ENCODE assay signal across 8 cellular contexts in the genomic region with DNA sequence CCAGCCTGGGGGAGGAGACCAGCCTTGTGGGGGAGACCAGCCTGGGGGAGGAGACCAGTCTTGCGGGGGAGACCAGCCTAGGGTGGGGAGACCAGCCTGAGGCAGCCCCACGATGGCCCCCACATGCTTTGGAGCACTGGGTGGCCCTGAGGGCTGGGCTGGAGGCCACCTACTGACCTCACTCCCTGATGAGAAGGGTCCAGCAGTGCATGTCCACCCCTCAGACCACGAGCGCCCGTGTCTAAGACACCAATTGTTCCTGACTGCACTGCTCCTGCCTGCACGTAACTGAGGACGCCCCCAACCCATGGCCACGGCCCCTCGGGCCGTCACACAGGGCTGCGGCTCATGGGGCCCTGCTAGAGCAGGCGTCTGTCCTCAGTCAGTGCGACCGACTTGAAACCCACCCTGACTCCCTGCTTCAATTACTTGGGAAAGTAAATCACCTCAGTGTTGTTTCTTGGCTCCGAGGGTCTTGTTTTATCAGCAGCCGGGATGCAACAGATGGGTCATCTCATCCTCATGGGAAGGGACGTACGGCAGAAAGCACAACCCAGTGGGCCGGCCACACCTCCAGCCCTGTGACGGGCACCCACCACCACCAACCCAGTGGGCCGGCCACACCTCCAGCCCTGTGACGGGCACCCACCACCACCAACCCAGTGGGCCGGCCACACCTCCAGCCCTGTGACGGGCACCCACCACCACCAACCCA. TPM values are rescaled to one million over a fixed set of nuclear protein-coding genes. Genes with fewer than 3 reads are reported as not detected.
DNase-seq lines count a peak whose midpoint lies in the region; ATAC-seq lines count a peak whose summit lies in the region.

A gene (minus strand): TSS at position 550 of the 715 bp plus-strand sequence. CDS start 1,643 bp downstream, outside the sequence.

- DNase-seq in Ammon's horn (ENCODE audit: low spot score) (peak; percentile 93), NCI-H1694 treated with DMSO at 0.1 percent for 48 hours (lab: John Stamatoyannopoulos, UW) (peak; percentile 66), epidermal melanocyte (ENCODE audit: insufficient read length, low spot score) (peak; percentile 78), midbrain (lab: John Stamatoyannopoulos, UW) (peak; percentile 46), KG1 (lab: John Stamatoyannopoulos, UW) (no peak)
- peak; percentile 59 for DNase-seq in activated CD4-positive, alpha-beta memory T cell treated with anti-CD3 and anti-CD28 coated beads for 36 hours
- DNase-seq in stimulated activated CD8-positive, alpha-beta memory T cell treated with anti-CD3 and anti-CD28 coated beads, Interleukin-15, amount 100 ng/mL, for 48 hours (ENCODE audit: low read depth in 2 of 2) = peak; percentile 22 to 44

- H3K9me3 Mint-ChIP-seq in activated CD4-positive, alpha-beta memory T cell treated with anti-CD3 and anti-CD28 coated beads for 36 hours = no peaks in the 10 kb centered on the region

- POLR2A ChIA-PET in activated CD4-positive, alpha-beta memory T cell treated with anti-CD3 and anti-CD28 coated beads for 36 hours (lab: Charles Lee) = no interaction called here

- ATAC-seq in GM19397 (IDR thresholded peaks at IDR 0.05; ENCODE audit: unreplicated experiment) = peak; percentile 56

- H3K27me3 Mint-ChIP-seq in activated CD4-positive, alpha-beta memory T cell treated with anti-CD3 and anti-CD28 coated beads for 36 hours = peaks cover 5% of the 10 kb centered on the region

- intact Hi-C loops in activated CD4-positive, alpha-beta memory T cell treated with anti-CD3 and anti-CD28 coated beads for 36 hours (cut with micrococcal nuclease) = loop anchor here (1.0 kb wide), 1 partner anchor 40 kb away; no protein-coding TSS in a partner anchor

- H3K27ac Mint-ChIP-seq in activated CD4-positive, alpha-beta memory T cell treated with anti-CD3 and anti-CD28 coated beads for 36 hours = peak within 1 kb of the TSS; percentile 74

- no peaks in the 10 kb centered on the region for H3K36me3 Mint-ChIP-seq in activated CD4-positive, alpha-beta memory T cell treated with anti-CD3 and anti-CD28 coated beads for 36 hours

- peak within 1 kb of the TSS; percentile 78 for H3K4me3 Mint-ChIP-seq in activated CD4-positive, alpha-beta memory T cell treated with anti-CD3 and anti-CD28 coated beads for 36 hours

- CTCF ChIA-PET in activated CD4-positive, alpha-beta memory T cell treated with anti-CD3 and anti-CD28 coated beads for 36 hours (lab: Charles Lee) = no interaction called here

- peaks cover 10% of the 10 kb centered on the region for H3K4me1 Mint-ChIP-seq in activated CD4-positive, alpha-beta memory T cell treated with anti-CD3 and anti-CD28 coated beads for 36 hours (ENCODE audit: low read depth)

RNA-seq across cellular contexts. Expression of the gene that starts here (rescaled TPM):
- 1 to 10 TPM; 5.7 to 6.7 TPM for total RNA-seq in activated CD4-positive, alpha-beta memory T cell treated with anti-CD3 and anti-CD28 coated beads for 36 hours
